In the genomic region with DNA sequence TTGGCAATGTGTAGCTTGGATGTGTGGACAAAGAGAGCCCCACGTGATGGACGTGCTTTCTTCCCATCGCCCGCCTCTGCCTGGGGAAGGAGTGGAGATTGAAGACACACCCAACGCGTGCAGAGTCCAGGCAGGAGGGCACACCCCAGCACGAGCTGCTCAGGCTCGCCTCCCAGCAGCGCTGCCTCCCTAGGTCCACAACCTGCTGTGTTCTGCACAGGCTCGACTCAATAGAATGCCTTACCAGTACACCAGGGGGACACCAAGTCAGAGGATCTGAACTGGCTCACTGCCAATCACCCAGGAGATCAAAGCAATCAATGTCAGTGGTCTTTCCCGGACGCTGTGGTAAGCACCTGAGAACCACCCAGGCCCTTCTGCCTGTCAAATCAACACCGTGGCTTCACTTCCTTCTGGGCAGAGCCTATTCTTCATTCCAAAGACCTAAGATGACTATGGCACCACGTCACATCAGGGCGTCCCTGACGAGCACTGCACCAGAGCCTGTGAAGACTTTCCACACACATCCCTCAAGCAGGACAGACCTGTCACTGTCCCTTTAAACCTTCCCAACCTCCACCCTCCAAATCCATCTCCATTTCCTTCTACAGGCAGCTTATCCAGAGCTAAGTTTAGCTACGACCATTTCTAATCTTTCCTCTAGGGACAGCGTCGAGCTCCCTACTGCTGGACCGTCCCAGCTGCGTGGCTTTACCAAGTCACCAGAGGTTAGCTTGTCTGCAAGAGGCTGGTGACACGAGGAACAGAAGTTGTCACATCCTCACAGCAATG, we compare ENCODE assay signal across 8 cellular contexts.
A peak's percentile ranks its signal among the peaks of the same experiment; 100 is the strongest.
DNase-seq lines count a peak whose midpoint lies in the region; TF ChIP-seq lines count a peak whose summit lies in the region.

No MANE protein-coding gene starts in this region.

- H3K9me3 ChIP-seq in breast epithelium (no peaks in the 10 kb centered on the region), stomach smooth muscle (ENCODE audit: control insufficient read depth in 2 of 2, low read length in 2 of 2) (no peaks in the 10 kb centered on the region)

- H3K27ac ChIP-seq in breast epithelium (peak overlapping the region; percentile 58 to 99), stomach smooth muscle (ENCODE audit: low read length) (peak overlapping the region; percentile 55)

- H3K4me1 ChIP-seq in breast epithelium (peaks cover 10 to 25% of the 10 kb centered on the region in 2 donors), stomach smooth muscle (ENCODE audit: control insufficient read depth, insufficient read depth, low read length) (peaks cover 60% of the 10 kb centered on the region)

- peak; percentile 44; the same call in 2 of the 3 replicates for TF ChIP-seq CTCF in GM12872 (IDR thresholded peaks at IDR 0.05; ENCODE audit: insufficient read depth, low read depth, low read length)
- TF ChIP-seq CTCF in breast epithelium (IDR thresholded peaks at IDR 0.05): peak in 1 of 3 donors; percentile 19

- H3K27me3 ChIP-seq in breast epithelium (no peaks in the 10 kb centered on the region), stomach smooth muscle (ENCODE audit: control insufficient read depth in 1 of 2, insufficient read depth in 2 of 2, low read length in 2 of 2) (no peaks in the 10 kb centered on the region)

- in situ Hi-C loops in ACHN (cut with HindIII; ENCODE audit: low pct_ligation_motif_present, low pct_unique_long_range_greater_than_20kb, low sequenced_read_pairs): no loop called here

- H3K9ac ChIP-seq in stomach smooth muscle (ENCODE audit: low read length in 2 of 2): peak overlapping the region; percentile 5 to 21

- DNase-seq in ACHN (peak; percentile 80), NCI-H460 (ENCODE audit: extremely low read depth, low read depth) (peak; percentile 62), breast epithelium (ENCODE audit: low spot score in 2 of 2) (no peak), kidney tubule cell (ENCODE audit: low spot score) (peak; percentile 59)
- DNase-seq in activated CD4-positive, alpha-beta T cell treated with anti-CD3 and anti-CD28 coated beads, Interleukin-2, amount 50 U/mL, for 1 hour: no peak
- no peak for DNase-seq in activated naive CD4-positive, alpha-beta T cell treated with anti-CD3 and anti-CD28 coated beads, Interleukin-2, amount 50 U/mL, for 16 hours

- intact Hi-C loops in breast epithelium (cut with DNase I; ENCODE audit: low total_unique reads): loop anchor here (1.0 kb wide), 1 partner anchor 21 kb away; no protein-coding TSS in a partner anchor

- no peaks in the 10 kb centered on the region for H3K36me3 ChIP-seq in breast epithelium
- H3K36me3 ChIP-seq in stomach smooth muscle (ENCODE audit: control insufficient read depth in 2 of 2, insufficient read depth in 2 of 2, low read length in 2 of 2): no peaks in the 10 kb centered on the region

- TF ChIP-seq POLR2A in breast epithelium (IDR thresholded peaks at IDR 0.05): no peak

- H3K4me3 ChIP-seq in breast epithelium: peak overlapping the region in 1 of 3 donors; percentile 12
- H3K4me3 ChIP-seq in stomach smooth muscle (ENCODE audit: low read length in 2 of 2): peak overlapping the region; percentile 34 to 47

Comparison
In these comparisons a context has a peak if more than half of its experiments do, and no peak if none do; other contexts are left out.
1. DNase-seq: peak in ACHN (single experiment), NCI-H460 (single experiment) and kidney tubule cell (single experiment); none in breast epithelium (0 of 2), activated CD4-positive, alpha-beta T cell treated with anti-CD3 and anti-CD28 coated beads, Interleukin-2, amount 50 U/mL, for 1 hour (single experiment) and activated naive CD4-positive, alpha-beta T cell treated with anti-CD3 and anti-CD28 coated beads, Interleukin-2, amount 50 U/mL, for 16 hours (single experiment).